ENCODE assay signal across 18 cellular contexts in genomic region chr12:27551172-27551840, GRCh38. TPM values are rescaled to one million over a fixed set of nuclear protein-coding genes. Genes with fewer than 3 reads are reported as not detected.
DNase-seq lines count a peak whose midpoint lies in the region; ATAC-seq, FAIRE-seq and TF ChIP-seq lines count a peak whose summit lies in the region.
"Had no signal": no experiment of that assay in that cellular context is flagged by ENCODE, and none has a peak within 500 bp of the region (broad histone marks: within the 10 kb centered on the region; RNA-seq: fewer than 3 reads in every experiment).

No MANE protein-coding gene starts in this region.

- DNase-seq in RWPE2 (ENCODE audit: low spot score) (no peak), fibroblast of the aortic adventitia (ENCODE audit: low read depth) (peak; percentile 60), tibial artery (peak in 1 of 2 donors; percentile 39), Peyer's patch (no peak), midbrain (lab: John Stamatoyannopoulos, UW) (no peak), small intestine (no peak), 8988T (no peak)
- DNase-seq: activated CD8-positive, alpha-beta T cell treated with anti-CD3 and anti-CD28 coated beads for 36 hours; BE2C; DMS153; GOT3; immature natural killer cell; NCI-H1092; SK-N-SH; stimulated activated CD4-positive, alpha-beta T cell treated with anti-CD3 and anti-CD28 coated beads, Interleukin-4, amount 100 ng/mL, for 24 hours had no signal

- H3K4me1 Mint-ChIP-seq in nephron = peaks cover 72% of the 10 kb centered on the region

- TF ChIP-seq CTCF in RWPE2 (IDR thresholded peaks at IDR 0.05; ENCODE audit: poor library complexity, severe bottlenecking) (no peak), fibroblast of the aortic adventitia (IDR thresholded peaks at IDR 0.05; ENCODE audit: insufficient read depth, low read length) (no peak), nephron (IDR thresholded peaks at IDR 0.05; ENCODE audit: unreplicated experiment in 3 of 3) (no peak), tibial artery (IDR thresholded peaks at IDR 0.05) (no peak), Peyer's patch (IDR thresholded peaks at IDR 0.05) (no peak)

- peak overlapping the region in 2 of 3 experiments; percentile 25 to 34 for H3K27ac Mint-ChIP-seq in nephron
- H3K27ac Mint-ChIP-seq: activated CD8-positive, alpha-beta T cell treated with anti-CD3 and anti-CD28 coated beads for 36 hours; immature natural killer cell had no signal

- no peak for TF ChIP-seq POLR2A in Peyer's patch (IDR thresholded peaks at IDR 0.05)

- H3K9me3 ChIP-seq in RWPE2 (ENCODE audit: severe bottlenecking) (no peaks in the 10 kb centered on the region), tibial artery (no peaks in the 10 kb centered on the region), Peyer's patch (no peaks in the 10 kb centered on the region), small intestine (ENCODE audit: control insufficient read depth, low read depth) (no peaks in the 10 kb centered on the region)
- H3K9me3 ChIP-seq: BE2C, SK-N-SH had no signal

- peak overlapping the region; percentile 96 for H3K27ac ChIP-seq in RWPE2 (ENCODE audit: poor library complexity, severe bottlenecking)
- H3K27ac ChIP-seq in tibial artery = peak overlapping the region; percentile 28 to 64
- H3K27ac ChIP-seq in Peyer's patch = peak overlapping the region in 2 of 4 donors; percentile 11 to 13
- no peak overlapping the region for H3K27ac ChIP-seq in small intestine (ENCODE audit: low read depth in 1 of 2, low read length in 1 of 2)

- H3K27me3 ChIP-seq in RWPE2 (ENCODE audit: insufficient read depth, poor library complexity, severe bottlenecking) (no peaks in the 10 kb centered on the region), tibial artery (no peaks in the 10 kb centered on the region), Peyer's patch (no peaks in the 10 kb centered on the region), small intestine (ENCODE audit: control insufficient read depth in 2 of 2, insufficient read depth in 2 of 2, low read length in 2 of 2) (no peaks in the 10 kb centered on the region)
- H3K27me3 ChIP-seq: BE2C had no signal

- H3K4me3 ChIP-seq in RWPE2 (ENCODE audit: severe bottlenecking) (no peak overlapping the region), fibroblast of the aortic adventitia (ENCODE audit: low read depth, low read length) (no peak overlapping the region), tibial artery (no peak overlapping the region), Peyer's patch (no peak overlapping the region), small intestine (ENCODE audit: low read depth in 1 of 2, low read length in 2 of 2) (no peak overlapping the region)

- no peak for ATAC-seq in RWPE2 (ENCODE audit: low read depth)
- ATAC-seq: activated CD8-positive, alpha-beta T cell treated with anti-CD3 and anti-CD28 coated beads for 36 hours had no signal

- no peaks in the 10 kb centered on the region for H3K27me3 Mint-ChIP-seq in nephron (ENCODE audit: low read depth)

- no peak for FAIRE-seq in small intestine (lab: Jason Lieb, UNC)
- FAIRE-seq: frontal cortex, TTC549 had no signal

- H3K4me1 ChIP-seq in RWPE2 (ENCODE audit: insufficient read depth, poor library complexity, severe bottlenecking) = peaks cover 47% of the 10 kb centered on the region
- H3K4me1 ChIP-seq in tibial artery = peaks cover 0 to 82% (median 67%) of the 10 kb centered on the region in 4 donors
- H3K4me1 ChIP-seq in Peyer's patch = peaks cover 0 to 16% (median 4%) of the 10 kb centered on the region in 4 donors
- H3K4me1 ChIP-seq in small intestine (ENCODE audit: control insufficient read depth in 2 of 2, insufficient read depth in 1 of 2, low read depth in 1 of 2, low read length in 1 of 2) = peaks cover 8 to 14% of the 10 kb centered on the region in 2 donors

- no peaks in the 10 kb centered on the region for H3K36me3 ChIP-seq in RWPE2 (ENCODE audit: low read depth)
- no peaks in the 10 kb centered on the region for H3K36me3 ChIP-seq in tibial artery
- H3K36me3 ChIP-seq in Peyer's patch = no peaks in the 10 kb centered on the region
- H3K36me3 ChIP-seq in small intestine (ENCODE audit: control insufficient read depth in 2 of 2, insufficient read depth in 2 of 2, low read length in 2 of 2) = no peaks in the 10 kb centered on the region
- H3K36me3 ChIP-seq: BE2C had no signal

- 59 to 84% (median 72%) methylated on average over 9 of the region's 9 CpGs for WGBS in small intestine, 3 donors

- no peak overlapping the region for H3K4me3 Mint-ChIP-seq in nephron
- H3K4me3 Mint-ChIP-seq: activated CD8-positive, alpha-beta T cell treated with anti-CD3 and anti-CD28 coated beads for 36 hours; immature natural killer cell had no signal

- intact Hi-C loops in tibial artery (cut with DNase I; ENCODE audit: low total_unique reads) = no loop called here

- H3K9me3 Mint-ChIP-seq in nephron = no peaks in the 10 kb centered on the region
- H3K9me3 Mint-ChIP-seq: activated CD8-positive, alpha-beta T cell treated with anti-CD3 and anti-CD28 coated beads for 36 hours; immature natural killer cell had no signal

- no peaks in the 10 kb centered on the region for H3K36me3 Mint-ChIP-seq in nephron (ENCODE audit: low read depth)
- H3K36me3 Mint-ChIP-seq: immature natural killer cell had no signal

RNA-seq across cellular contexts. Expression of gene PPFIBP1, which starts 27.3 kb away (rescaled TPM):
- total RNA-seq in fibroblast of the aortic adventitia (ENCODE audit: low replicate concordance) = 131 and 211 TPM in 2 replicates
- 100 to 1,000 TPM in 1 of 4 donors, 10 to 100 TPM in 3; 37.5 to 171 (median 48.1) TPM for total RNA-seq in Peyer's patch
- 10 to 100 TPM in 1 of 3 donors, 1 to 10 TPM in 2; 4.9 to 16.1 (median 9.2) TPM for polyA plus RNA-seq in small intestine

Comparison
In these comparisons a context has a peak if more than half of its experiments do, and no peak if none do; other contexts are left out.
1. H3K27ac ChIP-seq: peak in RWPE2 (single experiment) and tibial artery (2 of 2); none in small intestine (0 of 2).